Comparison of ENCODE assay signal across 2 cellular contexts in the genomic region with DNA sequence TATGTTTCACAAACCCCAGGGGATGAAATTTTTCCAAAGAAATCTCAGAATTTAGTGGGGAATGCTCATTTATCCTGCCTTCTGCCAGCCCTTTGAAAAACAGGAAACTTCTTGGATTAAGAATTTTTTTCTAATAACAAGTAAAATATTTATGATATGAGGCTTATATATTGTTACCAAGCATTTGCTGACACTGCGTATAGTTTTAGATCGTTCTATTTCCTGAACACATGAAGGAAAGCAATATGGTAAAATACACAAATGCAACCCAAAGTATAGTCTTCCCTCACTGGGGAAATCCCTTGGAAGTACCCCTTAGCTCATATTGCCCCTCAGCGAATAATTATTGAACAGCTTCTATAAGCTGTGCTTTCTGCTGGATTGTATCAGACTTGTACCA.
TF ChIP-seq lines count a peak whose summit lies in the region.

No MANE protein-coding gene starts in this region.

TF ChIP-seq in IMR-90, 13 proteins besides CTCF, POLR2A, EP300 and RAD21:
- peak; percentile 78 for TF ChIP-seq MAFK (IDR thresholded peaks at IDR 0.05; ENCODE audit: low read depth, low read length)
- no peak for TF ChIP-seq FOS (IDR thresholded peaks at IDR 0.05; ENCODE audit: low read depth, low read length)

TF ChIP-seq in K562, 482 proteins besides CTCF, POLR2A, EP300 and RAD21:
- no peak for TF ChIP-seq MCM2 (IDR thresholded peaks at IDR 0.05; ENCODE audit: low read depth)
- TF ChIP-seq BRD9 (IDR thresholded peaks at IDR 0.05; ENCODE audit: low read depth, partially characterized antibody): no peak
- TF ChIP-seq MAFF (IDR thresholded peaks at IDR 0.05; ENCODE audit: low read length): 0 out of 2 replicates have a peak, but pooled peaks have one; percentile 30
- TF ChIP-seq ZNF316 (IDR thresholded peaks at IDR 0.05): peak; percentile 46; the same call in 1 of the 2 replicates
